16 cellular contexts compared by ENCODE assay signal in the genomic region with DNA sequence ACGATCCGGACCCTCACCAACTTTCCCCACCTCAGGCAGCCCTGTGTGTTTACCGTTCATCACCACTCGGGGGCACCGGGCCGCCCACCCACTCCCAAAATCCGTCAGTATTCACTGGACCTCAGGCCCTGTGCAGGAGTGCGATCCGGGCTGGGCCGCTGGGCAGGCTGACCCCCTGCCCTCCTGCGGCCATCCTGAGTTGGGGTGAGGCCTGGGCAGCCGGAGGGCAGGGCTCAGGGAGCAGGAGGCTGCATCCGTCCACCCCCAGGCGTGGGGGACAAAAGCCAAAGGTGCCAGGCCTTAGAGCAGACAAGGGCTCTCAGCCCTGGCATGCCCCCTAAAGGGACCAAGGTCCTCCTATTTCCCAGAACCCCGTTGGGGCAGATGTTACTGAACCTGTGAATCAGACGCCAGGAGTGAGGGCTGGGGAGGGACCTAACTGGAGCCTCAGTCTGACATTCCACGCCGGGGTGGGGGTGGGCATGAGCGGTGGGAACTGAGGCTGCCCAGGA. TPM values are rescaled to one million over a fixed set of nuclear protein-coding genes. Genes with fewer than 3 reads are reported as not detected.
A peak's percentile ranks its signal among the peaks of the same experiment; 100 is the strongest.
DNase-seq lines count a peak whose midpoint lies in the region; ATAC-seq, FAIRE-seq and TF ChIP-seq lines count a peak whose summit lies in the region.
"Had no signal": no experiment of that assay in that cellular context is flagged by ENCODE, and none has a peak within 500 bp of the region (broad histone marks: within the 10 kb centered on the region; RNA-seq: fewer than 3 reads in every experiment).

No MANE protein-coding gene starts in this region.

- no peak for TF ChIP-seq EP300 in H1 (IDR thresholded peaks at IDR 0.05; ENCODE audit: borderline replicate concordance in 1 of 2, low read depth in 2 of 2, low read length in 2 of 2)

- H3K14ac ChIP-seq in H1 (ENCODE audit: insufficient read length): no peak overlapping the region

- no peak overlapping the region for H4K91ac ChIP-seq in H1 (replicated peaks; ENCODE audit: insufficient read length, low read length)

- peaks cover 2 to 11% of the 10 kb centered on the region in 2 experiments for H4K20me1 ChIP-seq in H1 (replicated peaks in 1 of 2; ENCODE audit: control insufficient read depth in 1 of 2, insufficient read depth in 2 of 2, low read length in 2 of 2)
- peaks cover 50% of the 10 kb centered on the region for H4K20me1 ChIP-seq in neural progenitor cell (ENCODE audit: low read depth)

- H3K4me1 Mint-ChIP-seq in neural progenitor cell: peaks cover 15% of the 10 kb centered on the region

- no peak overlapping the region for H3K27ac Mint-ChIP-seq in neural progenitor cell
- H3K27ac Mint-ChIP-seq: activated T-helper 1 cell treated with anti-CD3 and anti-CD28 coated beads, Interleukin-12 subunit alpha, Interleukin-12 subunit beta, Interleukin-2, Interleukin-4 antibody, amounts not matched to agents 30 ng/mL and 10 ng/mL and 1 ng/mL, durations not matched to agents 14 hours and 24 hours and 36 hours had no signal

- H3K4me3 Mint-ChIP-seq in neural progenitor cell: no peak overlapping the region
- H3K4me3 Mint-ChIP-seq: activated T-helper 1 cell treated with anti-CD3 and anti-CD28 coated beads, Interleukin-12 subunit alpha, Interleukin-12 subunit beta, Interleukin-2, Interleukin-4 antibody, amounts not matched to agents 30 ng/mL and 10 ng/mL and 1 ng/mL, durations not matched to agents 14 hours and 24 hours and 36 hours had no signal

- H2BK120ac ChIP-seq in H1 (replicated peaks; ENCODE audit: low read depth, low read length): no peak overlapping the region

- peaks cover 2% of the 10 kb centered on the region; the same call in 1 of the 2 replicates for H3K23me2 ChIP-seq in H1 (ENCODE audit: low read depth, low read length)

- 84% methylated on average over 17 of the region's 19 CpGs; no CpG with 5 or more reads in 1 of the 2 experiments for WGBS in H1 (ENCODE audit: extremely low coverage in 1 of 2, insufficient coverage in 1 of 2, insufficient read length in 1 of 2, insufficient replicate concordance in 2 of 2, low coverage in 1 of 2, low lambda C conversion rate in 2 of 2, missing lambda C conversion rate in 1 of 2), 2 experiments

- DNase-seq in AG04450 (ENCODE audit: low read depth, low spot score) (no peak), GM13977 (ENCODE audit: low spot score) (no peak), H1 (ENCODE audit: low read depth in 1 of 2, low spot score in 2 of 2) (peak in 1 of 2 experiments; percentile 59), neural progenitor cell (ENCODE audit: low spot score) (peak; percentile 41), NCI-H2171 treated with DMSO at 0.1 percent for 48 hours (lab: John Stamatoyannopoulos, UW) (no peak), DMS153 treated with DMSO at 0.1 percent for 48 hours (lab: John Stamatoyannopoulos, UW; ENCODE audit: unreplicated experiment) (no peak)
- no peak for DNase-seq in NK-92 treated with Interleukin-12 subunit alpha and Interleukin-12 subunit beta, amount 100 ng/mL, for 24 hours (lab: John Stamatoyannopoulos, UW)
- DNase-seq: C1 segment of cervical spinal cord; DMS79; mesendoderm; stimulated activated CD4-positive, alpha-beta T cell treated with anti-CD3 and anti-CD28 coated beads, Interleukin-1b, Interleukin-23, amount 100 ng/mL, for 48 hours had no signal

- no peak overlapping the region for H2AFZ ChIP-seq in H1 (ENCODE audit: low read length)
- H2AFZ ChIP-seq in neural progenitor cell (replicated peaks): no peak overlapping the region

- no peak overlapping the region for H3K23ac ChIP-seq in H1 (ENCODE audit: insufficient read length)

- H3K36me3 ChIP-seq in H1 (ENCODE audit: control insufficient read depth in 2 of 4, insufficient read depth in 4 of 4, low read length in 3 of 4): peaks cover 0 to 14% (median 3%) of the 10 kb centered on the region in 4 experiments; a peak in 4 of 8 replicates
- no peaks in the 10 kb centered on the region for H3K36me3 ChIP-seq in neural progenitor cell
- H3K36me3 ChIP-seq: uterus had no signal

- no peak overlapping the region for H2BK15ac ChIP-seq in H1 (ENCODE audit: low read length)

- no peak overlapping the region for H3K56ac ChIP-seq in H1 (replicated peaks; ENCODE audit: insufficient read length, low read depth, low read length)

- H3K4me1 ChIP-seq in H1 (replicated peaks in 1 of 4; ENCODE audit: control insufficient read depth in 3 of 4, insufficient read depth in 4 of 4, low read length in 3 of 4): peaks cover 0 to 3% (median under 1%) of the 10 kb centered on the region in 4 experiments; a peak in 2 of 7 replicates
- peaks cover 7% of the 10 kb centered on the region for H3K4me1 ChIP-seq in neural progenitor cell
- H3K4me1 ChIP-seq: ascending aorta, uterus had no signal

- H3K79me2 ChIP-seq in H1 (ENCODE audit: control insufficient read depth in 1 of 2, insufficient read depth in 2 of 2, low read length in 2 of 2): no peaks in the 10 kb centered on the region
- no peaks in the 10 kb centered on the region for H3K79me2 ChIP-seq in neural progenitor cell (ENCODE audit: low read depth)

- H2BK12ac ChIP-seq in H1 (ENCODE audit: low read depth, low read length): no peak overlapping the region

- H4K5ac ChIP-seq in H1 (ENCODE audit: insufficient read length, low read depth, low read length): no peak overlapping the region

- no peak overlapping the region for H3K4me2 ChIP-seq in H1 (ENCODE audit: insufficient read depth in 1 of 2, low read depth in 2 of 2, low read length in 2 of 2)
- H3K4me2 ChIP-seq in neural progenitor cell: no peak overlapping the region

- peaks cover 4% of the 10 kb centered on the region for H3K27me3 Mint-ChIP-seq in neural progenitor cell (ENCODE audit: insufficient read depth, low read depth)

- no peak overlapping the region for H3K4ac ChIP-seq in H1 (replicated peaks; ENCODE audit: insufficient read length, low read depth, low read length)

- no peaks in the 10 kb centered on the region for H3F3A ChIP-seq in neural progenitor cell (ENCODE audit: low read depth)

- CTCF ChIA-PET in AG04450 (lab: Charles Lee) (no interaction called here), H1 (lab: Charles Lee; ENCODE audit: partially characterized antibody) (interaction anchor here (0.5 to 1.6 kb wide), 2 partner anchors 90 to 196 kb away, joined by 3 to 11 read pairs; no protein-coding TSS in a partner anchor)

- no peak overlapping the region for H3K4me3 ChIP-seq in AG04450 (ENCODE audit: low read depth, low read length)
- H3K4me3 ChIP-seq in H1 (ENCODE audit: extremely low read depth in 1 of 4, insufficient read depth in 2 of 4, low read depth in 3 of 4, low read length in 4 of 4): no peak overlapping the region
- no peak overlapping the region for H3K4me3 ChIP-seq in neural progenitor cell
- H3K4me3 ChIP-seq: ascending aorta, dorsolateral prefrontal cortex, uterus had no signal

- H2AK5ac ChIP-seq in H1 (ENCODE audit: low read depth, low read length): no peak overlapping the region

- H3K36me3 Mint-ChIP-seq in neural progenitor cell: peaks cover 5% of the 10 kb centered on the region

- H2BK5ac ChIP-seq in H1 (ENCODE audit: low read depth, low read length): no peak overlapping the region

- TF ChIP-seq RAD21 in H1 (IDR thresholded peaks at IDR 0.05 in 1 of 2, conservative IDR thresholded peaks at IDR 0.05 in 1 of 2; ENCODE audit: low read depth in 2 of 2, low read length in 2 of 2): peak; percentile 38 to 51; a peak in 2 of 4 replicates

- H4K8ac ChIP-seq in H1 (ENCODE audit: extremely low read depth, insufficient read depth, low read length): no peak overlapping the region

- H2BK20ac ChIP-seq in H1 (ENCODE audit: low read length): no peak overlapping the region

- H3K9me3 ChIP-seq in AG04450 (ENCODE audit: control insufficient read depth, insufficient read depth, low read length): no peaks in the 10 kb centered on the region; the same call in 1 of the 2 replicates
- no peaks in the 10 kb centered on the region for H3K9me3 ChIP-seq in H1 (ENCODE audit: insufficient read depth in 2 of 2, low read depth in 1 of 2, low read length in 1 of 2)
- H3K9me3 ChIP-seq in neural progenitor cell (ENCODE audit: low read depth): no peaks in the 10 kb centered on the region
- H3K9me3 ChIP-seq: ascending aorta, uterus had no signal

- POLR2A ChIA-PET in AG04450 (lab: Yijun Ruan, JAX): no interaction called here
- POLR2A ChIA-PET in H1 (lab: Charles Lee; ENCODE audit: partially characterized antibody): no interaction called here

- H3K79me1 ChIP-seq in H1 (ENCODE audit: low read depth, low read length): peaks cover 2% of the 10 kb centered on the region; the same call in 1 of the 2 replicates

- no peak for ATAC-seq in HG03095 (IDR thresholded peaks at IDR 0.05; ENCODE audit: unreplicated experiment)

- no peak for FAIRE-seq in H1 (lab: Jason Lieb, UNC)

- no peak overlapping the region for H3K27ac ChIP-seq in AG04450 (ENCODE audit: low read depth, low read length)
- no peak overlapping the region for H3K27ac ChIP-seq in H1 (ENCODE audit: low read depth, low read length)
- H3K27ac ChIP-seq in neural progenitor cell: no peak overlapping the region
- H3K27ac ChIP-seq: ascending aorta, dorsolateral prefrontal cortex, uterus had no signal

- H3K27me3 ChIP-seq in AG04450 (ENCODE audit: control insufficient read depth, insufficient read depth, low read length): no peaks in the 10 kb centered on the region
- H3K27me3 ChIP-seq in H1 (replicated peaks in 1 of 4; ENCODE audit: control insufficient read depth in 3 of 4, extremely low read depth in 1 of 4, insufficient read depth in 3 of 4, low read length in 3 of 4): no peaks in the 10 kb centered on the region
- no peaks in the 10 kb centered on the region for H3K27me3 ChIP-seq in neural progenitor cell
- H3K27me3 ChIP-seq: ascending aorta, dorsolateral prefrontal cortex, uterus had no signal

- no peak for TF ChIP-seq POLR2A in H1 (IDR thresholded peaks at IDR 0.05; ENCODE audit: control extremely low read depth in 1 of 2, low read depth in 2 of 2, low read length in 2 of 2)

- in situ Hi-C loops in GM13977 (cut with MboI; ENCODE audit: low pct_unique_long_range_greater_than_20kb, low sequenced_read_pairs, unreplicated experiment): no loop called here

- TF ChIP-seq CTCF in AG04450 (IDR thresholded peaks at IDR 0.05; ENCODE audit: low read depth, low read length) (0 out of 2 replicates have a peak, but pooled peaks have one; percentile 6), GM13977 (IDR thresholded peaks at IDR 0.05; ENCODE audit: extremely low read depth, insufficient read depth, missing control alignments) (peak; percentile 1), H1 (IDR thresholded peaks at IDR 0.05; ENCODE audit: control extremely low read depth in 1 of 3, insufficient read depth in 1 of 3, low read depth in 1 of 3, low read length in 3 of 3) (peak; percentile 48 to 68 (median 59); a peak in 3 of 4 replicates), neural progenitor cell (IDR thresholded peaks at IDR 0.05) (peak; percentile 54)

- no peak overlapping the region for H3K18ac ChIP-seq in H1 (ENCODE audit: extremely low read depth, low read length)

- H3K9me3 Mint-ChIP-seq in neural progenitor cell: no peaks in the 10 kb centered on the region
- H3K9me3 Mint-ChIP-seq: activated T-helper 1 cell treated with anti-CD3 and anti-CD28 coated beads, Interleukin-12 subunit alpha, Interleukin-12 subunit beta, Interleukin-2, Interleukin-4 antibody, amounts not matched to agents 30 ng/mL and 10 ng/mL and 1 ng/mL, durations not matched to agents 14 hours and 24 hours and 36 hours had no signal

- H3K9ac ChIP-seq in H1 (replicated peaks in 1 of 4; ENCODE audit: extremely low read depth in 1 of 4, low read depth in 3 of 4, low read length in 3 of 4) (no peak overlapping the region), neural progenitor cell (no peak overlapping the region)

RNA-seq across cellular contexts. Expression of gene TMEM191C, which starts 16.8 kb away (rescaled TPM):
- polyA plus RNA-seq in AG04450 (2011; rRNA removed) (0.58 and 0.82 TPM in 2 replicates), H1 (2011; rRNA removed) (2.6 and 3.4 TPM in 2 replicates)
- polyA minus RNA-seq in AG04450 (2011; rRNA and poly(A)+ RNA removed): 0.17 and 0.23 TPM in 2 replicates
- 0.74 and 1.3 TPM in 2 replicates for total RNA-seq in H1 (2021; fragmentation: NEBNext Ultra II Directional; extraction: Animal tissue kit (Norgen Biotek cat#: 25700))
- 2.2 TPM for polyA plus RNA-seq in H1 (2011; cell fraction: cytosol; rRNA removed)
- 6.1 TPM for polyA plus RNA-seq in H1 (2011; cell fraction: nucleus; rRNA removed)
- 1.1 to 3.4 TPM (median 2.3 TPM) in 4 replicates for polyA plus RNA-seq in H1 (2012, experiment 1 of 2)
- polyA plus RNA-seq in H1 (2012, experiment 2 of 2): 0.56 TPM
- 1.4 TPM for polyA plus RNA-seq in H1 (2013, experiment 1 of 2)
- 1.7 TPM for polyA plus RNA-seq in H1 (2013, experiment 2 of 2)
- polyA minus RNA-seq in H1 (2011; rRNA and poly(A)+ RNA removed): 0.24 and 0.54 TPM in 2 replicates
- 1.2 TPM for polyA minus RNA-seq in H1 (2011; cell fraction: cytosol; rRNA and poly(A)+ RNA removed)
- polyA minus RNA-seq in H1 (2011; cell fraction: nucleus; rRNA and poly(A)+ RNA removed): 2.0 TPM
- total RNA-seq in neural progenitor cell (ENCODE audit: low replicate concordance): 1.5 TPM in 1 of 2 replicates, not detected in the other
- total RNA-seq: ascending aorta had no signal

RNA-seq across cellular contexts. Expression of gene HIC2, which starts 33.2 kb away (rescaled TPM):
- polyA plus RNA-seq in AG04450 (2011; rRNA removed) (0.93 and 1.3 TPM in 2 replicates), H1 (2011; rRNA removed) (8.0 and 12.0 TPM in 2 replicates)
- polyA minus RNA-seq in AG04450 (2011; rRNA and poly(A)+ RNA removed): 2.3 and 2.5 TPM in 2 replicates
- total RNA-seq in H1 (2021; fragmentation: NEBNext Ultra II Directional; extraction: Animal tissue kit (Norgen Biotek cat#: 25700)): 21.9 and 23.3 TPM in 2 replicates
- polyA plus RNA-seq in H1 (2011; cell fraction: cytosol; rRNA removed): 8.8 TPM
- polyA plus RNA-seq in H1 (2011; cell fraction: nucleus; rRNA removed): 14.4 TPM
- polyA plus RNA-seq in H1 (2012, experiment 1 of 2): 12.4 to 17.0 TPM (median 15.4 TPM) in 4 replicates
- 13.4 TPM for polyA plus RNA-seq in H1 (2012, experiment 2 of 2)
- polyA plus RNA-seq in H1 (2013, experiment 1 of 2): 9.8 TPM
- 9.6 TPM for polyA plus RNA-seq in H1 (2013, experiment 2 of 2)
- polyA minus RNA-seq in H1 (2011; rRNA and poly(A)+ RNA removed): 11.9 and 12.6 TPM in 2 replicates
- 11.9 TPM for polyA minus RNA-seq in H1 (2011; cell fraction: cytosol; rRNA and poly(A)+ RNA removed)
- polyA minus RNA-seq in H1 (2011; cell fraction: nucleus; rRNA and poly(A)+ RNA removed): 11.4 TPM
- 14.3 and 30.2 TPM in 2 replicates for total RNA-seq in neural progenitor cell (ENCODE audit: low replicate concordance)

Comparison
In these comparisons a context has a peak if more than half of its experiments do, and no peak if none do; other contexts are left out.
1. CTCF ChIP-seq: peak in every context shown above with its lines; median percentile 59 in H1; 54 in neural progenitor cell; 6 in AG04450; 1 in GM13977.